ENCODE assay signal across 1 cellular context in the genomic region with DNA sequence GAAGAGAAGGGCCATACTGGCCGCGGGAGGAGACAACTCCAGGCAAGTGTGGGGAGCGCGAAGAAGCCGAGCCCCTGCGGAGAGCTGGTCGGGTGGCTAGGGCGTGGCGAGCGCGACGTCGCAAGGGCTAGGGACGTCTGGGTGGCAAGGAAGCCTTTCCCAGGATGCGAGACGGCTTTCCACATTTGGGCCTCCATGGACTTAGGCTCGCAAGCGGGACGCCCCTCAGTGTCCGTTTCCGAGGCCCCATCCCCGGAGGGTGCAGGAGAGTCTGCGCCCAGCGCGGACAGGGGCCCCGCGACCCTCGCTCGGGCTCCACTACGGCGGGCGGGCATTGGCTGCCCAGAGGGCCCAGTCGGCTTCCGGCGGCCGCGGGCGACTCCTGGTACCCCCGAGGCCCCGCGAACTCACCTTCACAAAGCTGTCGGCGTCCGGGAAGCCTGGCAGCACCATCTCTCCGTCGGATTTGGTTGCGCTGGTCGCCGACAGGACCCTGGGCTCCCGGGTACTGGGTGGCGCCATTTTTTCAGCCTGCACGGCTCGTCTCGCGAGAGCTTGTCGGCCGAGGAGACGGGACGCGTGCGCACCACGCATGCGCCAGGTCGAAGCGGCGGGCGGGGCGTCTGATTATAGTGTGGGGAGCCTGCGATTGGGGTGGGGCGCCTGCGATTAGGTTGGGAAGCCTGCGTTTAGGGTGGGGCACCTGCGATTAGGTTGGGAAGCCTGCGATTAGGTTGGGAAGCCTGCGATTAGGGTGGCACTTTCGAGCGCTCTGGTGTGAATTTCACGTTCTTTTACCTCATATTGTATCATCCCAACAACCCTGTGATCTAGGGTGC.
A peak's percentile ranks its signal among the peaks of the same experiment; 100 is the strongest.
TF ChIP-seq lines count a peak whose summit lies in the region.

A gene (minus strand): TSS at position 560 of the 839 bp plus-strand sequence. CDS start 38 bp downstream, at position 522.

TF ChIP-seq in GM12878, 131 proteins besides CTCF, POLR2A, EP300 and RAD21 (continued from another document):
- TF ChIP-seq, protein P1, sequence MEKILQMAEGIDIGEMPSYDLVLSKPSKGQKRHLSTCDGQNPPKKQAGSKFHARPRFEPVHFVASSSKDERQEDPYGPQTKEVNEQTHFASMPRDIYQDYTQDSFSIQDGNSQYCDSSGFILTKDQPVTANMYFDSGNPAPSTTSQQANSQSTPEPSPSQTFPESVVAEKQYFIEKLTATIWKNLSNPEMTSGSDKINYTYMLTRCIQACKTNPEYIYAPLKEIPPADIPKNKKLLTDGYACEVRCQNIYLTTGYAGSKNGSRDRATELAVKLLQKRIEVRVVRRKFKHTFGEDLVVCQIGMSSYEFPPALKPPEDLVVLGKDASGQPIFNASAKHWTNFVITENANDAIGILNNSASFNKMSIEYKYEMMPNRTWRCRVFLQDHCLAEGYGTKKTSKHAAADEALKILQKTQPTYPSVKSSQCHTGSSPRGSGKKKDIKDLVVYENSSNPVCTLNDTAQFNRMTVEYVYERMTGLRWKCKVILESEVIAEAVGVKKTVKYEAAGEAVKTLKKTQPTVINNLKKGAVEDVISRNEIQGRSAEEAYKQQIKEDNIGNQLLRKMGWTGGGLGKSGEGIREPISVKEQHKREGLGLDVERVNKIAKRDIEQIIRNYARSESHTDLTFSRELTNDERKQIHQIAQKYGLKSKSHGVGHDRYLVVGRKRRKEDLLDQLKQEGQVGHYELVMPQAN (conservative IDR thresholded peaks at IDR 0.05) = peak; percentile 83
- TF ChIP-seq, protein P2, sequence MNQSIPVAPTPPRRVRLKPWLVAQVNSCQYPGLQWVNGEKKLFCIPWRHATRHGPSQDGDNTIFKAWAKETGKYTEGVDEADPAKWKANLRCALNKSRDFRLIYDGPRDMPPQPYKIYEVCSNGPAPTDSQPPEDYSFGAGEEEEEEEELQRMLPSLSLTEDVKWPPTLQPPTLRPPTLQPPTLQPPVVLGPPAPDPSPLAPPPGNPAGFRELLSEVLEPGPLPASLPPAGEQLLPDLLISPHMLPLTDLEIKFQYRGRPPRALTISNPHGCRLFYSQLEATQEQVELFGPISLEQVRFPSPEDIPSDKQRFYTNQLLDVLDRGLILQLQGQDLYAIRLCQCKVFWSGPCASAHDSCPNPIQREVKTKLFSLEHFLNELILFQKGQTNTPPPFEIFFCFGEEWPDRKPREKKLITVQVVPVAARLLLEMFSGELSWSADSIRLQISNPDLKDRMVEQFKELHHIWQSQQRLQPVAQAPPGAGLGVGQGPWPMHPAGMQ (IDR thresholded peaks at IDR 0.05; ENCODE audit: borderline replicate concordance) = peak; percentile 67; the same call in 1 of the 2 replicates
- TF ChIP-seq GABPA (IDR thresholded peaks at IDR 0.05; ENCODE audit: low read depth) (no peak), ASH2L (IDR thresholded peaks at IDR 0.05; ENCODE audit: borderline replicate concordance, low read depth) (peak; percentile 95; the same call in 1 of the 2 replicates), SIX5 (IDR thresholded peaks at IDR 0.05; ENCODE audit: low read depth, low read length, severe bottlenecking) (peak; percentile 34), CBX3 (IDR thresholded peaks at IDR 0.05; ENCODE audit: borderline replicate concordance, low read depth) (no peak), KLF5 (IDR thresholded peaks at IDR 0.05; ENCODE audit: partially characterized antibody) (no peak), EZH2 (IDR thresholded peaks at IDR 0.05; ENCODE audit: borderline replicate concordance, control insufficient read depth, low read depth, low read length) (no peak), PML (IDR thresholded peaks at IDR 0.05; ENCODE audit: low read length) (peak; percentile 53; the same call in 1 of the 2 replicates), HCFC1 (IDR thresholded peaks at IDR 0.05; ENCODE audit: low read length) (peak; percentile 44), ETV6 (conservative IDR thresholded peaks at IDR 0.05 in 1 of 2, IDR thresholded peaks at IDR 0.05 in 1 of 2; ENCODE audit: borderline replicate concordance in 1 of 2, low read depth in 1 of 2) (no peak), ZZZ3 (IDR thresholded peaks at IDR 0.05; ENCODE audit: control insufficient read depth, insufficient read length, low read depth) (no peak), STAT1 (conservative IDR thresholded peaks at IDR 0.05) (0 out of 2 replicates have a peak, but pooled peaks have one; percentile 22), RELA (IDR thresholded peaks at IDR 0.05; ENCODE audit: borderline replicate concordance, partially characterized antibody) (no peak), TAF1 (IDR thresholded peaks at IDR 0.05; ENCODE audit: borderline replicate concordance, low read depth, low read length) (peak; percentile 89; the same call in 1 of the 2 replicates), SMAD5 (IDR thresholded peaks at IDR 0.05; ENCODE audit: low read depth) (peak; percentile 40; the same call in 1 of the 2 replicates), BRCA1 (IDR thresholded peaks at IDR 0.05; ENCODE audit: low read depth, low read length) (peak; percentile 72), HDAC2 (IDR thresholded peaks at IDR 0.05) (no peak), HDAC6 (IDR thresholded peaks at IDR 0.05; ENCODE audit: unreplicated experiment) (no peak), TCF12 (IDR thresholded peaks at IDR 0.05; ENCODE audit: low read depth, low read length) (0 out of 2 replicates have a peak, but pooled peaks have one; percentile 20), CBX5 (IDR thresholded peaks at IDR 0.05; ENCODE audit: low read depth) (no peak), CHD2 (IDR thresholded peaks at IDR 0.05; ENCODE audit: borderline replicate concordance, low read depth, low read length) (peak; percentile 98), KDM1A (IDR thresholded peaks at IDR 0.05; ENCODE audit: borderline replicate concordance) (no peak), RB1 (IDR thresholded peaks at IDR 0.05; ENCODE audit: borderline replicate concordance) (peak; percentile 72; the same call in 1 of the 2 replicates), FOXM1 (IDR thresholded peaks at IDR 0.05; ENCODE audit: low read depth, low read length) (no peak), POLR2AphosphoS5 (IDR thresholded peaks at IDR 0.05; ENCODE audit: low read length) (peak; percentile 82), YY1 (IDR thresholded peaks at IDR 0.05; ENCODE audit: low read depth, low read length) (peak; percentile 97), LARP7 (IDR thresholded peaks at IDR 0.05) (peak; percentile 77), IKZF1 (conservative IDR thresholded peaks at IDR 0.05) (peak; percentile 88), RCOR1 (conservative IDR thresholded peaks at IDR 0.05; ENCODE audit: low read depth, low read length) (no peak), NBN (IDR thresholded peaks at IDR 0.05) (0 out of 2 replicates have a peak, but pooled peaks have one; percentile 42), NFIC (IDR thresholded peaks at IDR 0.05; ENCODE audit: low read depth, low read length) (no peak), DPF2 (IDR thresholded peaks at IDR 0.05) (peak; percentile 20; the same call in 1 of the 2 replicates), NRF1 (conservative IDR thresholded peaks at IDR 0.05; ENCODE audit: low read depth, low read length) (peak; percentile 83)
- TF ChIP-seq, protein P3, sequence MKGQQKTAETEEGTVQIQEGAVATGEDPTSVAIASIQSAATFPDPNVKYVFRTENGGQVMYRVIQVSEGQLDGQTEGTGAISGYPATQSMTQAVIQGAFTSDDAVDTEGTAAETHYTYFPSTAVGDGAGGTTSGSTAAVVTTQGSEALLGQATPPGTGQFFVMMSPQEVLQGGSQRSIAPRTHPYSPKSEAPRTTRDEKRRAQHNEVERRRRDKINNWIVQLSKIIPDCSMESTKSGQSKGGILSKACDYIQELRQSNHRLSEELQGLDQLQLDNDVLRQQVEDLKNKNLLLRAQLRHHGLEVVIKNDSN (IDR thresholded peaks at IDR 0.05; ENCODE audit: borderline replicate concordance, extremely low read length, insufficient read depth, low read depth, low read length) = no peak
- TF ChIP-seq, protein P4, sequence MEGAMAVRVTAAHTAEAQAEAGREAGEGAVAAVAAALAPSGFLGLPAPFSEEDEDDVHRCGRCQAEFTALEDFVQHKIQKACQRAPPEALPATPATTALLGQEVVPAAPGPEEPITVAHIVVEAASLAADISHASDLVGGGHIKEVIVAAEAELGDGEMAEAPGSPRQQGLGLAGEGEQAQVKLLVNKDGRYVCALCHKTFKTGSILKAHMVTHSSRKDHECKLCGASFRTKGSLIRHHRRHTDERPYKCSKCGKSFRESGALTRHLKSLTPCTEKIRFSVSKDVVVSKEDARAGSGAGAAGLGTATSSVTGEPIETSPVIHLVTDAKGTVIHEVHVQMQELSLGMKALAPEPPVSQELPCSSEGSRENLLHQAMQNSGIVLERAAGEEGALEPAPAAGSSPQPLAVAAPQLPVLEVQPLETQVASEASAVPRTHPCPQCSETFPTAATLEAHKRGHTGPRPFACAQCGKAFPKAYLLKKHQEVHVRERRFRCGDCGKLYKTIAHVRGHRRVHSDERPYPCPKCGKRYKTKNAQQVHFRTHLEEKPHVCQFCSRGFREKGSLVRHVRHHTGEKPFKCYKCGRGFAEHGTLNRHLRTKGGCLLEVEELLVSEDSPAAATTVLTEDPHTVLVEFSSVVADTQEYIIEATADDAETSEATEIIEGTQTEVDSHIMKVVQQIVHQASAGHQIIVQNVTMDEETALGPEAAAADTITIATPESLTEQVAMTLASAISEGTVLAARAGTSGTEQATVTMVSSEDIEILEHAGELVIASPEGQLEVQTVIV (IDR thresholded peaks at IDR 0.05; ENCODE audit: borderline replicate concordance, partially characterized antibody) = peak; percentile 24
- TF ChIP-seq, protein P5, sequence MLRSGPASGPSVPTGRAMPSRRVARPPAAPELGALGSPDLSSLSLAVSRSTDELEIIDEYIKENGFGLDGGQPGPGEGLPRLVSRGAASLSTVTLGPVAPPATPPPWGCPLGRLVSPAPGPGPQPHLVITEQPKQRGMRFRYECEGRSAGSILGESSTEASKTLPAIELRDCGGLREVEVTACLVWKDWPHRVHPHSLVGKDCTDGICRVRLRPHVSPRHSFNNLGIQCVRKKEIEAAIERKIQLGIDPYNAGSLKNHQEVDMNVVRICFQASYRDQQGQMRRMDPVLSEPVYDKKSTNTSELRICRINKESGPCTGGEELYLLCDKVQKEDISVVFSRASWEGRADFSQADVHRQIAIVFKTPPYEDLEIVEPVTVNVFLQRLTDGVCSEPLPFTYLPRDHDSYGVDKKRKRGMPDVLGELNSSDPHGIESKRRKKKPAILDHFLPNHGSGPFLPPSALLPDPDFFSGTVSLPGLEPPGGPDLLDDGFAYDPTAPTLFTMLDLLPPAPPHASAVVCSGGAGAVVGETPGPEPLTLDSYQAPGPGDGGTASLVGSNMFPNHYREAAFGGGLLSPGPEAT (IDR thresholded peaks at IDR 0.05; ENCODE audit: low read depth) = peak; percentile 86
- TF ChIP-seq, protein P6, sequence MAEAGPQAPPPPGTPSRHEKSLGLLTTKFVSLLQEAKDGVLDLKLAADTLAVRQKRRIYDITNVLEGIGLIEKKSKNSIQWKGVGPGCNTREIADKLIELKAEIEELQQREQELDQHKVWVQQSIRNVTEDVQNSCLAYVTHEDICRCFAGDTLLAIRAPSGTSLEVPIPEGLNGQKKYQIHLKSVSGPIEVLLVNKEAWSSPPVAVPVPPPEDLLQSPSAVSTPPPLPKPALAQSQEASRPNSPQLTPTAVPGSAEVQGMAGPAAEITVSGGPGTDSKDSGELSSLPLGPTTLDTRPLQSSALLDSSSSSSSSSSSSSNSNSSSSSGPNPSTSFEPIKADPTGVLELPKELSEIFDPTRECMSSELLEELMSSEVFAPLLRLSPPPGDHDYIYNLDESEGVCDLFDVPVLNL (IDR thresholded peaks at IDR 0.05; ENCODE audit: low read depth, low read length) = 0 out of 2 replicates have a peak, but pooled peaks have one; percentile 50
- TF ChIP-seq, protein P7, sequence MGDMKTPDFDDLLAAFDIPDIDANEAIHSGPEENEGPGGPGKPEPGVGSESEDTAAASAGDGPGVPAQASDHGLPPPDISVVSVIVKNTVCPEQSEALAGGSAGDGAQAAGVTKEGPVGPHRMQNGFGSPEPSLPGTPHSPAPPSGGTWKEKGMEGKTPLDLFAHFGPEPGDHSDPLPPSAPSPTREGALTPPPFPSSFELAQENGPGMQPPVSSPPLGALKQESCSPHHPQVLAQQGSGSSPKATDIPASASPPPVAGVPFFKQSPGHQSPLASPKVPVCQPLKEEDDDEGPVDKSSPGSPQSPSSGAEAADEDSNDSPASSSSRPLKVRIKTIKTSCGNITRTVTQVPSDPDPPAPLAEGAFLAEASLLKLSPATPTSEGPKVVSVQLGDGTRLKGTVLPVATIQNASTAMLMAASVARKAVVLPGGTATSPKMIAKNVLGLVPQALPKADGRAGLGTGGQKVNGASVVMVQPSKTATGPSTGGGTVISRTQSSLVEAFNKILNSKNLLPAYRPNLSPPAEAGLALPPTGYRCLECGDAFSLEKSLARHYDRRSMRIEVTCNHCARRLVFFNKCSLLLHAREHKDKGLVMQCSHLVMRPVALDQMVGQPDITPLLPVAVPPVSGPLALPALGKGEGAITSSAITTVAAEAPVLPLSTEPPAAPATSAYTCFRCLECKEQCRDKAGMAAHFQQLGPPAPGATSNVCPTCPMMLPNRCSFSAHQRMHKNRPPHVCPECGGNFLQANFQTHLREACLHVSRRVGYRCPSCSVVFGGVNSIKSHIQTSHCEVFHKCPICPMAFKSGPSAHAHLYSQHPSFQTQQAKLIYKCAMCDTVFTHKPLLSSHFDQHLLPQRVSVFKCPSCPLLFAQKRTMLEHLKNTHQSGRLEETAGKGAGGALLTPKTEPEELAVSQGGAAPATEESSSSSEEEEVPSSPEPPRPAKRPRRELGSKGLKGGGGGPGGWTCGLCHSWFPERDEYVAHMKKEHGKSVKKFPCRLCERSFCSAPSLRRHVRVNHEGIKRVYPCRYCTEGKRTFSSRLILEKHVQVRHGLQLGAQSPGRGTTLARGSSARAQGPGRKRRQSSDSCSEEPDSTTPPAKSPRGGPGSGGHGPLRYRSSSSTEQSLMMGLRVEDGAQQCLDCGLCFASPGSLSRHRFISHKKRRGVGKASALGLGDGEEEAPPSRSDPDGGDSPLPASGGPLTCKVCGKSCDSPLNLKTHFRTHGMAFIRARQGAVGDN (IDR thresholded peaks at IDR 0.05) = peak; percentile 60; the same call in 1 of the 2 replicates
- TF ChIP-seq, protein P8, sequence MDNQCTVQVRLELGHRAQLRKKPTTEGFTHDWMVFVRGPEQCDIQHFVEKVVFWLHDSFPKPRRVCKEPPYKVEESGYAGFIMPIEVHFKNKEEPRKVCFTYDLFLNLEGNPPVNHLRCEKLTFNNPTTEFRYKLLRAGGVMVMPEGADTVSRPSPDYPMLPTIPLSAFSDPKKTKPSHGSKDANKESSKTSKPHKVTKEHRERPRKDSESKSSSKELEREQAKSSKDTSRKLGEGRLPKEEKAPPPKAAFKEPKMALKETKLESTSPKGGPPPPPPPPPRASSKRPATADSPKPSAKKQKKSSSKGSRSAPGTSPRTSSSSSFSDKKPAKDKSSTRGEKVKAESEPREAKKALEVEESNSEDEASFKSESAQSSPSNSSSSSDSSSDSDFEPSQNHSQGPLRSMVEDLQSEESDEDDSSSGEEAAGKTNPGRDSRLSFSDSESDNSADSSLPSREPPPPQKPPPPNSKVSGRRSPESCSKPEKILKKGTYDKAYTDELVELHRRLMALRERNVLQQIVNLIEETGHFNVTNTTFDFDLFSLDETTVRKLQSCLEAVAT (IDR thresholded peaks at IDR 0.05) = 0 out of 2 replicates have a peak, but pooled peaks have one; percentile 37
- TF ChIP-seq, protein P9, sequence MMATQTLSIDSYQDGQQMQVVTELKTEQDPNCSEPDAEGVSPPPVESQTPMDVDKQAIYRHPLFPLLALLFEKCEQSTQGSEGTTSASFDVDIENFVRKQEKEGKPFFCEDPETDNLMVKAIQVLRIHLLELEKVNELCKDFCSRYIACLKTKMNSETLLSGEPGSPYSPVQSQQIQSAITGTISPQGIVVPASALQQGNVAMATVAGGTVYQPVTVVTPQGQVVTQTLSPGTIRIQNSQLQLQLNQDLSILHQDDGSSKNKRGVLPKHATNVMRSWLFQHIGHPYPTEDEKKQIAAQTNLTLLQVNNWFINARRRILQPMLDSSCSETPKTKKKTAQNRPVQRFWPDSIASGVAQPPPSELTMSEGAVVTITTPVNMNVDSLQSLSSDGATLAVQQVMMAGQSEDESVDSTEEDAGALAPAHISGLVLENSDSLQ (IDR thresholded peaks at IDR 0.05) = 0 out of 2 replicates have a peak, but pooled peaks have one; percentile 16
